ENCODE assay signal across 8 cellular contexts in genomic region chr2:218568190-218569037, GRCh38. TPM values are rescaled to one million over a fixed set of nuclear protein-coding genes. Genes with fewer than 3 reads are reported as not detected.
DNase-seq lines count a peak whose midpoint lies in the region; ATAC-seq and TF ChIP-seq lines count a peak whose summit lies in the region.

Gene CNOT9, plus strand, starts transcription at chr2:218568839. Its CDS starts 116 bp downstream, at chr2:218568955.
Gene USP37, minus strand, starts transcription at chr2:218568351. Its CDS starts 9,698 bp downstream, at chr2:218558653.

- no peak for TF ChIP-seq CTCF in right atrium auricular region (IDR thresholded peaks at IDR 0.05)
- peak in 2 of 4 experiments; percentile 7 to 15 for TF ChIP-seq CTCF in uterus (IDR thresholded peaks at IDR 0.05)

- peak; percentile 86 for DNase-seq in NCI-H187 treated with DMSO at 0.1 percent for 48 hours (lab: John Stamatoyannopoulos, UW)
- peak; percentile 87 to 99 (median 98) for DNase-seq in anterior cingulate cortex (lab: John Stamatoyannopoulos, UW)
- DNase-seq in right atrium auricular region (ENCODE audit: low spot score): peak; percentile 99
- peak; percentile 95 for DNase-seq in pulmonary artery endothelial cell (ENCODE audit: low read depth, low spot score)
- peak; percentile 100 for DNase-seq in uterus

- intact Hi-C loops in T-helper 2 cell treated with Interferon-gamma antibody and Interleukin-4, amounts not matched to agents 100 ng/mL and 5 ng/mL, for 36 hours (cut with micrococcal nuclease): loop anchor here (1.0 to 5.0 kb wide), 11 partner anchors 91 to 819 kb away; partner anchors contain the start of genes AAMP, BCS1L, CNPPD1 and DNPEP
- intact Hi-C loops in uterus (cut with DNase I; ENCODE audit: low total_unique reads): no loop called here

- H3K36me3 ChIP-seq in right atrium auricular region (peaks cover 8% of the 10 kb centered on the region), uterus (no peaks in the 10 kb centered on the region)

- H3K4me1 ChIP-seq in right atrium auricular region (peaks cover 0 to 43% of the 10 kb centered on the region in 2 donors), uterus (peaks cover 0 to 13% of the 10 kb centered on the region in 2 donors)

- H3K9me3 ChIP-seq in right atrium auricular region (no peaks in the 10 kb centered on the region), uterus (no peaks in the 10 kb centered on the region)

- H3K27me3 ChIP-seq in right atrium auricular region (no peaks in the 10 kb centered on the region), uterus (no peaks in the 10 kb centered on the region)

- peak; percentile 74 to 82 for TF ChIP-seq POLR2A in uterus (IDR thresholded peaks at IDR 0.05)

- peak within 1 kb of the TSS; percentile 74 to 81 for H3K4me3 ChIP-seq in right atrium auricular region
- peak within 1 kb of the TSS; percentile 63 to 95 for H3K4me3 ChIP-seq in uterus

- ATAC-seq in GM18499 (IDR thresholded peaks at IDR 0.05; ENCODE audit: insufficient read depth, unreplicated experiment): peak; percentile 60
- ATAC-seq in HG02943 (IDR thresholded peaks at IDR 0.05; ENCODE audit: low read depth, unreplicated experiment): peak; percentile 78

- H3K27ac ChIP-seq in right atrium auricular region (peak within 1 kb of the TSS; percentile 97 to 98), uterus (peak within 1 kb of the TSS; percentile 92 to 94)

RNA-seq across cellular contexts. Expression of gene CNOT9, which starts in this region (rescaled TPM):
- total RNA-seq in T-helper 2 cell treated with Interferon-gamma antibody and Interleukin-4, amounts not matched to agents 100 ng/mL and 5 ng/mL, for 36 hours: 91.7 and 95.5 TPM in 2 replicates
- 10 to 100 TPM; 20.3 to 26.2 TPM for total RNA-seq in right atrium auricular region
- 49.5 and 64.3 TPM in 2 replicates for total RNA-seq in pulmonary artery endothelial cell
- total RNA-seq in uterus: 10 to 100 TPM; 42.1 to 78.2 (median 51.2) TPM

RNA-seq across cellular contexts. Expression of gene USP37, which starts in this region (rescaled TPM):
- 32.2 and 34.1 TPM in 2 replicates for total RNA-seq in T-helper 2 cell treated with Interferon-gamma antibody and Interleukin-4, amounts not matched to agents 100 ng/mL and 5 ng/mL, for 36 hours
- 1 to 10 TPM; 5.2 to 5.3 TPM for total RNA-seq in right atrium auricular region
- 7.9 and 11.8 TPM in 2 replicates for total RNA-seq in pulmonary artery endothelial cell
- total RNA-seq in uterus: 10 to 100 TPM in 3 of 4 donors, 1 to 10 TPM in 1; 9.1 to 59.3 (median 20.7) TPM

Comparison
In these comparisons a context has a peak if more than half of its experiments do, and no peak if none do; other contexts are left out.
1. Peak in every context shown above with its lines: DNase-seq, ATAC-seq, H3K4me3 ChIP-seq and H3K27ac ChIP-seq.